11 cellular contexts compared by ENCODE assay signal in the genomic region with DNA sequence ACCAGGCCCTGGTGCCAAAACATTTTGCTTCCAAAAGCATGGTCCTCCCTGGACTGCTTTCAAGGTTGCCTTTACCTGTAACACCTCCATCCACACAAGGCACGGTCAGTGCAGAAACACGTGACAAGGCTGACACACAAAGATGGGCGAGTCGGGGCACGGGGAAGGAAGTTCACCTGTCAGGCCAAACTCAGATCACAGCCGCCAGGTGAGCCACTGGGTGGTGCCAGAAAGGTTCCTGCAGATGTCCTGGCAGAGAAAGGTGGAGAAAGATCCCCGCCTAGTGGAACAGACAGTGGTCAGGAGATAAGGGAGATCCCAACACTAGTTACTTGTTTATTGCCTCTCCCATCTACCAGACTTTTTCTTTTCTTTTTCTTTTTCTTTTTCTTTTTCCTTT.
DNase-seq lines count a peak whose midpoint lies in the region; ATAC-seq and TF ChIP-seq lines count a peak whose summit lies in the region.
"Had no signal": no experiment of that assay in that cellular context is flagged by ENCODE, and none has a peak within 500 bp of the region (broad histone marks: within the 10 kb centered on the region; RNA-seq: fewer than 3 reads in every experiment).

No MANE protein-coding gene starts in this region.

- H3K4me3 ChIP-seq in aorta (ENCODE audit: low read length in 2 of 2) (no peak overlapping the region), osteoblast (ENCODE audit: insufficient read depth, low read length) (no peak overlapping the region), coronary artery (no peak overlapping the region)

- peak; percentile 23 for DNase-seq in 8988T
- DNase-seq in NCI-H748 (lab: John Stamatoyannopoulos, UW; ENCODE audit: unreplicated experiment): peak; percentile 97
- no peak for DNase-seq in aorta
- DNase-seq in omental fat pad (ENCODE audit: low spot score): no peak
- DNase-seq in osteoblast (ENCODE audit: insufficient read length, low spot score, missing footprints): no peak
- DNase-seq in coronary artery (ENCODE audit: low spot score): no peak
- DNase-seq: activated T-cell treated with anti-CD3 and anti-CD28 coated beads, Interleukin-2, amount 50 U/mL, for 24 hours; CD8-positive, alpha-beta T cell; stimulated activated CD4-positive, alpha-beta T cell treated with anti-CD3 and anti-CD28 coated beads, Interleukin-2, amount 100 ng/mL, for 48 hours had no signal

- no peaks in the 10 kb centered on the region for H3K27me3 ChIP-seq in aorta (ENCODE audit: control insufficient read depth in 1 of 2, insufficient read depth in 2 of 2, low read length in 1 of 2)
- H3K27me3 ChIP-seq in osteoblast (ENCODE audit: insufficient read depth, low read length): no peaks in the 10 kb centered on the region

- H4K20me1 ChIP-seq in osteoblast (ENCODE audit: insufficient read depth, low read length): no peaks in the 10 kb centered on the region

- H3K36me3 ChIP-seq in aorta (ENCODE audit: control insufficient read depth in 1 of 2, insufficient read depth in 2 of 2, low read length in 1 of 2) (no peaks in the 10 kb centered on the region), osteoblast (ENCODE audit: insufficient read depth, low read length) (no peaks in the 10 kb centered on the region)

- no peaks in the 10 kb centered on the region for H3K79me2 ChIP-seq in osteoblast (ENCODE audit: insufficient read depth, low read length)

- H3K9me3 ChIP-seq in aorta (ENCODE audit: control insufficient read depth, low read length) (peaks cover 2% of the 10 kb centered on the region), osteoblast (ENCODE audit: low read depth, low read length) (no peaks in the 10 kb centered on the region)

- ATAC-seq in esophagus mucosa (peak; percentile 79), aorta (ENCODE audit: low FRiP score) (no peak), omental fat pad (ENCODE audit: low FRiP score) (no peak)
- ATAC-seq: CD8-positive, alpha-beta T cell had no signal

- intact Hi-C loops in aorta (cut with DNase I): no loop called here

- H3K4me1 ChIP-seq in aorta (ENCODE audit: control insufficient read depth in 1 of 2, insufficient read depth in 2 of 2, low read length in 2 of 2) (no peaks in the 10 kb centered on the region), osteoblast (ENCODE audit: insufficient read depth, low read length) (no peaks in the 10 kb centered on the region)

- no peak overlapping the region for H3K4me2 ChIP-seq in osteoblast (ENCODE audit: insufficient read depth, low read length)

- no peak overlapping the region for H2AFZ ChIP-seq in osteoblast (ENCODE audit: low read length)

- H3K27ac ChIP-seq in aorta (ENCODE audit: low read depth in 1 of 2, low read length in 2 of 2) (no peak overlapping the region), osteoblast (ENCODE audit: low read depth, low read length) (no peak overlapping the region), coronary artery (no peak overlapping the region)

- TF ChIP-seq CTCF in GM12873 (IDR thresholded peaks at IDR 0.05; ENCODE audit: insufficient read depth, low read depth, low read length, missing control alignments) (peak; percentile 21), omental fat pad (IDR thresholded peaks at IDR 0.05) (no peak), osteoblast (IDR thresholded peaks at IDR 0.05; ENCODE audit: extremely low read depth, low read depth, low read length) (no peak), coronary artery (IDR thresholded peaks at IDR 0.05) (no peak)

- 34 to 42% methylated on average over 7 of the region's 7 CpGs for WGBS in aorta, 2 donors

Comparison
In these comparisons a context has a peak if more than half of its experiments do, and no peak if none do; other contexts are left out.
1. DNase-seq: peak in 8988T (single experiment) and NCI-H748 (single experiment); none in aorta (0 of 2), omental fat pad (single experiment), osteoblast (single experiment) and coronary artery (single experiment).